ENCODE assay signal across 16 cellular contexts in the genomic region with DNA sequence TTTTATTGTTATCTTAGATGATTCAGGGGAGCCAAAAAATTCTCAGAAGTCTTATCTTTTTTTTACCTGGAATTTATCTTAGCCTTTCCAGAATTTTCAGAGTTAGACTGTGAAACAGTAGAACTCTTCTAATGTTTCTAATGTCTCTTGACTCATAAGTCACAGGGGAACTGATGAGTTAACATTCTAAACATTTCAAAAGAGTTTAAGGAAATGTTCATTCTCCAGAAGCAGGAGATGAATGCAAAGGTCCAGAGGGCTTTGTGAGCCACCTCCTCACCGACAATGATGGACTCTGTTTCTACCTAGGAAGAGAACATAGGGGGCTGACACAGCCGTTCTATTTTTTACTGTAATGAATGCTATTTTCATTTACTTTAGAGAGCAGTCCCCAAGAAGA.
DNase-seq lines count a peak whose midpoint lies in the region; ATAC-seq and TF ChIP-seq lines count a peak whose summit lies in the region.
"Had no signal": no experiment of that assay in that cellular context is flagged by ENCODE, and none has a peak within 500 bp of the region (broad histone marks: within the 10 kb centered on the region; RNA-seq: fewer than 3 reads in every experiment).

No MANE protein-coding gene starts in this region.

- DNase-seq in GM23248 (peak; percentile 52), epithelial cell of esophagus (ENCODE audit: low read depth) (peak; percentile 6), kidney tubule cell (ENCODE audit: low spot score) (peak; percentile 8), stromal cell of bone marrow (ENCODE audit: low read depth) (peak; percentile 46), SIG-M5 treated with dmso at 0.1 percent for 504 hours (lab: John Stamatoyannopoulos, UW; ENCODE audit: unreplicated experiment) (no peak), mesothelial cell of epicardium (ENCODE audit: low spot score in 2 of 2, unreplicated experiment in 2 of 2) (no peak)
- DNase-seq: ACHN; Calu3; CD4-positive, CD25-positive, alpha-beta regulatory T cell; DMS 273 treated with DMSO at 0.1 percent for 48 hours; DMS79; GOT3; H9 had no signal

- peaks cover 4% of the 10 kb centered on the region; the same call in 1 of the 2 replicates for H3F3A ChIP-seq in GM23248 (ENCODE audit: insufficient read depth)

- no peaks in the 10 kb centered on the region for H3K79me2 ChIP-seq in GM23248 (ENCODE audit: insufficient read depth)

- 49 to 56% methylated on average over 2 of the region's 2 CpGs for WGBS in GM23248 (ENCODE audit: low coverage in 1 of 2, low lambda C conversion rate in 2 of 2, missing lambda C conversion rate in 2 of 2), 2 experiments

- no peak for ATAC-seq in GM19452 (IDR thresholded peaks at IDR 0.05; ENCODE audit: unreplicated experiment)

- no peak overlapping the region for H3K4me3 Mint-ChIP-seq in mesothelial cell of epicardium
- H3K4me3 Mint-ChIP-seq: CD4-positive, CD25-positive, alpha-beta regulatory T cell; H9; IgD-negative memory B cell had no signal

- H3K27ac ChIP-seq in GM23248 = no peak overlapping the region
- H3K27ac ChIP-seq: BLaER1 treated with 17β-estradiol and CSF1 and Interleukin-3, amounts not matched to agents 10 nM and 100 nM had no signal

- no peak for TF ChIP-seq CTCF in epithelial cell of esophagus (IDR thresholded peaks at IDR 0.05; ENCODE audit: insufficient read depth, low read depth, low read length, missing control alignments)
- no peak for TF ChIP-seq CTCF in mesothelial cell of epicardium (IDR thresholded peaks at IDR 0.05; ENCODE audit: unreplicated experiment)

- peaks cover 8% of the 10 kb centered on the region for H3K27me3 Mint-ChIP-seq in mesothelial cell of epicardium (ENCODE audit: low read depth)
- H3K27me3 Mint-ChIP-seq: CD4-positive, CD25-positive, alpha-beta regulatory T cell had no signal

- no peak overlapping the region for H3K4me2 ChIP-seq in GM23248 (ENCODE audit: unreplicated experiment)
- H3K4me2 ChIP-seq: BLaER1 treated with 17β-estradiol and CSF1 and Interleukin-3, amounts not matched to agents 10 nM and 100 nM had no signal

- no peak overlapping the region for H3K9ac ChIP-seq in GM23248
- H3K9ac ChIP-seq: BLaER1 treated with 17β-estradiol and CSF1 and Interleukin-3, amounts not matched to agents 10 nM and 100 nM had no signal

- no peak overlapping the region for H3K4me3 ChIP-seq in GM23248
- no peak overlapping the region for H3K4me3 ChIP-seq in epithelial cell of esophagus (ENCODE audit: low read length)
- H3K4me3 ChIP-seq: BLaER1 treated with 17β-estradiol and CSF1 and Interleukin-3, amounts not matched to agents 10 nM and 100 nM had no signal

- H3K36me3 ChIP-seq in GM23248 (ENCODE audit: low read depth) = no peaks in the 10 kb centered on the region
- H3K36me3 ChIP-seq: BLaER1 treated with 17β-estradiol and CSF1 and Interleukin-3, amounts not matched to agents 10 nM and 100 nM had no signal

- no peak overlapping the region for H3K27ac Mint-ChIP-seq in mesothelial cell of epicardium
- H3K27ac Mint-ChIP-seq: CD4-positive, CD25-positive, alpha-beta regulatory T cell; H9; IgD-negative memory B cell had no signal

- peaks cover 6% of the 10 kb centered on the region for H3K9me3 Mint-ChIP-seq in mesothelial cell of epicardium

- in situ Hi-C loops in GM23248 (cut with MboI) = no loop called here

- H3K4me1 ChIP-seq in GM23248 (ENCODE audit: insufficient read depth) = no peaks in the 10 kb centered on the region
- H3K4me1 ChIP-seq: BLaER1 treated with 17β-estradiol and CSF1 and Interleukin-3, amounts not matched to agents 10 nM and 100 nM had no signal

- no peaks in the 10 kb centered on the region for H3K9me2 ChIP-seq in GM23248 (ENCODE audit: insufficient read depth)

- no peaks in the 10 kb centered on the region for H4K20me1 ChIP-seq in GM23248 (ENCODE audit: insufficient read depth)
- H4K20me1 ChIP-seq: BLaER1 treated with 17β-estradiol and CSF1 and Interleukin-3, amounts not matched to agents 10 nM and 100 nM had no signal

- no peaks in the 10 kb centered on the region for H3K27me3 ChIP-seq in GM23248 (replicated peaks; ENCODE audit: insufficient read depth)
- H3K27me3 ChIP-seq: BLaER1 treated with 17β-estradiol and CSF1 and Interleukin-3, amounts not matched to agents 10 nM and 100 nM had no signal

- no peaks in the 10 kb centered on the region for H3K9me3 ChIP-seq in GM23248 (ENCODE audit: low read depth)

- H3K36me3 Mint-ChIP-seq in mesothelial cell of epicardium = no peaks in the 10 kb centered on the region
- H3K36me3 Mint-ChIP-seq: CD4-positive, CD25-positive, alpha-beta regulatory T cell; IgD-negative memory B cell had no signal

- no peak overlapping the region for H2AFZ ChIP-seq in GM23248

- H3K4me1 Mint-ChIP-seq in mesothelial cell of epicardium = no peaks in the 10 kb centered on the region
- H3K4me1 Mint-ChIP-seq: CD4-positive, CD25-positive, alpha-beta regulatory T cell; H9; IgD-negative memory B cell had no signal

Comparison
In these comparisons a context has a peak if more than half of its experiments do, and no peak if none do; other contexts are left out.
1. DNase-seq: peak in GM23248 (single experiment), epithelial cell of esophagus (single experiment), kidney tubule cell (single experiment) and stromal cell of bone marrow (single experiment); none in SIG-M5 treated with dmso at 0.1 percent for 504 hours (single experiment) and mesothelial cell of epicardium (0 of 2).